1 cellular context compared by ENCODE assay signal in the genomic region with DNA sequence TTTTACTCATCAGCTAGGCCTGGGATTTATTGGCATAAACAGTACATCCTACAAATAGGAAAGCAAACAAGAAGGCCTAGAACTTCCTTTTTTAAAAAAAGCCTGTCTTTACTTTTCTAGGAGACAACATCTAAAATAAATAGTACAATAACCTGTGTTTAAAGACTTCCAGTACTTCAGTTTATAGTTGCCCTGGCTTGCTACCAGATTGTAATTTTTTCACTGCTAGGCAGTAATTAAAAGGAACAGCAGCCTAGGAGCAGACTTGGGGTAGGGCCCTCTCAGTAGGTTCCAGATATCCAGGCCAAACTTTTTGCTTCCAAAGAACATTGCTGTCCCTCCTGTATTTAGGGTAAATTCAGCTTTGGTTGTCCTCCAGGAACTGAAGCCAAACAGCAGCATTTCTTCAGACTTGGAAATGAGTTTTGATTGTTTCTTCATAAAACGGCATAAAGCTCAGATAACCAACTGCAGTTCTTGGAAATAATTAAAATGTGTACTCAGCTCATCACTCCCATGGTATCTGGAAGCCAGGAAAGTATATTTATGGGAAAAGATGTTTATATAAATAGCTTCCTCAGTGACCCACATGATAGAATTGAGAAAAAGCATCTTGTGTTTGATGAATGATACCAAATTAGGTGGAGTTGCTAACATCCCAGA.
TF ChIP-seq lines count a peak whose summit lies in the region.

No MANE protein-coding gene starts in this region.

TF ChIP-seq in GM23338, 12 proteins besides CTCF, POLR2A, EP300 and RAD21 (continued from another document):
- TF ChIP-seq, protein P1, sequence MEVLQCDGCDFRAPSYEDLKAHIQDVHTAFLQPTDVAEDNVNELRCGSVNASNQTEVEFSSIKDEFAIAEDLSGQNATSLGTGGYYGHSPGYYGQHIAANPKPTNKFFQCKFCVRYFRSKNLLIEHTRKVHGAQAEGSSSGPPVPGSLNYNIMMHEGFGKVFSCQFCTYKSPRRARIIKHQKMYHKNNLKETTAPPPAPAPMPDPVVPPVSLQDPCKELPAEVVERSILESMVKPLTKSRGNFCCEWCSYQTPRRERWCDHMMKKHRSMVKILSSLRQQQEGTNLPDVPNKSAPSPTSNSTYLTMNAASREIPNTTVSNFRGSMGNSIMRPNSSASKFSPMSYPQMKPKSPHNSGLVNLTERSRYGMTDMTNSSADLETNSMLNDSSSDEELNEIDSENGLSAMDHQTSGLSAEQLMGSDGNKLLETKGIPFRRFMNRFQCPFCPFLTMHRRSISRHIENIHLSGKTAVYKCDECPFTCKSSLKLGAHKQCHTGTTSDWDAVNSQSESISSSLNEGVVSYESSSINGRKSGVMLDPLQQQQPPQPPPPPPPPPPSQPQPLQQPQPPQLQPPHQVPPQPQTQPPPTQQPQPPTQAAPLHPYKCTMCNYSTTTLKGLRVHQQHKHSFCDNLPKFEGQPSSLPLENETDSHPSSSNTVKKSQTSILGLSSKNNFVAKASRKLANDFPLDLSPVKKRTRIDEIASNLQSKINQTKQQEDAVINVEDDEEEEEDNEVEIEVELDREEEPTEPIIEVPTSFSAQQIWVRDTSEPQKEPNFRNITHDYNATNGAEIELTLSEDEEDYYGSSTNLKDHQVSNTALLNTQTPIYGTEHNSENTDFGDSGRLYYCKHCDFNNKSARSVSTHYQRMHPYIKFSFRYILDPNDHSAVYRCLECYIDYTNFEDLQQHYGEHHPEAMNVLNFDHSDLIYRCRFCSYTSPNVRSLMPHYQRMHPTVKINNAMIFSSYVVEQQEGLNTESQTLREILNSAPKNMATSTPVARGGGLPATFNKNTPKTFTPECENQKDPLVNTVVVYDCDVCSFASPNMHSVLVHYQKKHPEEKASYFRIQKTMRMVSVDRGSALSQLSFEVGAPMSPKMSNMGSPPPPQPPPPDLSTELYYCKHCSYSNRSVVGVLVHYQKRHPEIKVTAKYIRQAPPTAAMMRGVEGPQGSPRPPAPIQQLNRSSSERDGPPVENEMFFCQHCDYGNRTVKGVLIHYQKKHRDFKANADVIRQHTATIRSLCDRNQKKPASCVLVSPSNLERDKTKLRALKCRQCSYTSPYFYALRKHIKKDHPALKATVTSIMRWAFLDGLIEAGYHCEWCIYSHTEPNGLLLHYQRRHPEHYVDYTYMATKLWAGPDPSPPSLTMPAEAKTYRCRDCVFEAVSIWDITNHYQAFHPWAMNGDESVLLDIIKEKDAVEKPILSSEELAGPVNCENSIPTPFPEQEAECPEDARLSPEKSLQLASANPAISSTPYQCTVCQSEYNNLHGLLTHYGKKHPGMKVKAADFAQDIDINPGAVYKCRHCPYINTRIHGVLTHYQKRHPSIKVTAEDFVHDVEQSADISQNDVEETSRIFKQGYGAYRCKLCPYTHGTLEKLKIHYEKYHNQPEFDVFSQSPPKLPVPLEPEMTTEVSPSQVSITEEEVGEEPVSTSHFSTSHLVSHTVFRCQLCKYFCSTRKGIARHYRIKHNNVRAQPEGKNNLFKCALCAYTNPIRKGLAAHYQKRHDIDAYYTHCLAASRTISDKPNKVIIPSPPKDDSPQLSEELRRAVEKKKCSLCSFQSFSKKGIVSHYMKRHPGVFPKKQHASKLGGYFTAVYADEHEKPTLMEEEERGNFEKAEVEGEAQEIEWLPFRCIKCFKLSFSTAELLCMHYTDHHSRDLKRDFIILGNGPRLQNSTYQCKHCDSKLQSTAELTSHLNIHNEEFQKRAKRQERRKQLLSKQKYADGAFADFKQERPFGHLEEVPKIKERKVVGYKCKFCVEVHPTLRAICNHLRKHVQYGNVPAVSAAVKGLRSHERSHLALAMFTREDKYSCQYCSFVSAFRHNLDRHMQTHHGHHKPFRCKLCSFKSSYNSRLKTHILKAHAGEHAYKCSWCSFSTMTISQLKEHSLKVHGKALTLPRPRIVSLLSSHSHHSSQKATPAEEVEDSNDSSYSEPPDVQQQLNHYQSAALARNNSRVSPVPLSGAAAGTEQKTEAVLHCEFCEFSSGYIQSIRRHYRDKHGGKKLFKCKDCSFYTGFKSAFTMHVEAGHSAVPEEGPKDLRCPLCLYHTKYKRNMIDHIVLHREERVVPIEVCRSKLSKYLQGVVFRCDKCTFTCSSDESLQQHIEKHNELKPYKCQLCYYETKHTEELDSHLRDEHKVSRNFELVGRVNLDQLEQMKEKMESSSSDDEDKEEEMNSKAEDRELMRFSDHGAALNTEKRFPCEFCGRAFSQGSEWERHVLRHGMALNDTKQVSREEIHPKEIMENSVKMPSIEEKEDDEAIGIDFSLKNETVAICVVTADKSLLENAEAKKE (CRISPR knock-in tag; IDR thresholded peaks at IDR 0.05): no peak
- TF ChIP-seq NANOG (IDR thresholded peaks at IDR 0.05; ENCODE audit: borderline replicate concordance) (no peak), EZH2 (IDR thresholded peaks at IDR 0.05; ENCODE audit: low read depth, unreplicated experiment) (no peak), CREB1 (CRISPR knock-in tag; IDR thresholded peaks at IDR 0.05; ENCODE audit: low read depth) (no peak), ZNF114 (CRISPR knock-in tag; IDR thresholded peaks at IDR 0.05) (no peak), ZNF331 (CRISPR knock-in tag; IDR thresholded peaks at IDR 0.05; ENCODE audit: low read depth) (no peak)
